8 cellular contexts compared by ENCODE assay signal in the genomic region with DNA sequence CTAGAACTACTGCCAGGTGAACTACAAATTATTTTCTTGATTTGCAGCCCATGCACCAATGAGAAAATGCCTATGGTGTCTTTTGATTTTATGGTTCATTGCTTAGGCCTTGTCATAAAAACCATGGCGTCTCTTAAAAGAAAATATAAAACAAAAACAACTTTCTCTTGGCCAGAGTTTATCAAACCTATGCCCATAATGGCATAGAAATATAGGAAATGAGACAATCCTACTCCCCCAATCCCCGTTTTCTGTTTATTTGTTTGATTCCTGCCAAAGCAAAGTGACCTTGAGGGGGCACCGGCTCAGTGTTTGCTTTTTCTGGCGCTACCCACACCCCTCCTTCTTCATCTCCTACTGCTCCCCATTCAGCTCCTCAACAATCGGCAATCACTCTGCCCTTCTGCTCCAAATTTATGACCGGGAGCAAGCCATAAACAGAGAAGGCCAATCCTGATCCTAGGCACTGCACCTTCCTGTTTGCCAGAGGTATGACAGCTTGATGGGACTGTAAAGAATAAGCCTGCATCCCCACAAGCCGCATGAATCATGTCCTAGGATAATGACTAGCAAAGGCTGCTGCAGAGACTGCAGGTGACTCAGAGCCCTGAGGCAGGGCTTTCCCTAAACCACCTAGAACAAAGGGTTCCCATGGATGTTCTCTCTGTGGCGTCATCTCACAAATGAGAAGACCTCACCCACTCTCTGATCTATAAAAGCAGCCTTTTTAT.
A peak's percentile ranks its signal among the peaks of the same experiment; 100 is the strongest.
DNase-seq lines count a peak whose midpoint lies in the region; ATAC-seq and TF ChIP-seq lines count a peak whose summit lies in the region.

No MANE protein-coding gene starts in this region.

- no peak overlapping the region for H2AFZ ChIP-seq in neural progenitor cell (replicated peaks)

- no peak for TF ChIP-seq CTCF in neural progenitor cell (IDR thresholded peaks at IDR 0.05)

- no peaks in the 10 kb centered on the region for H3K36me3 Mint-ChIP-seq in neural progenitor cell

- no peaks in the 10 kb centered on the region for H3K27me3 Mint-ChIP-seq in neural progenitor cell (ENCODE audit: insufficient read depth, low read depth)

- H3K4me2 ChIP-seq in neural progenitor cell: no peak overlapping the region

- H3K27me3 ChIP-seq in neural progenitor cell: no peaks in the 10 kb centered on the region

- H3K4me1 Mint-ChIP-seq in neural progenitor cell: no peaks in the 10 kb centered on the region

- H3K9ac ChIP-seq in neural progenitor cell: no peak overlapping the region

- no peaks in the 10 kb centered on the region for H3K9me3 ChIP-seq in neural progenitor cell (ENCODE audit: low read depth)

- no peak overlapping the region for H3K4me3 Mint-ChIP-seq in neural progenitor cell

- H3K27ac Mint-ChIP-seq in neural progenitor cell: no peak overlapping the region

- ATAC-seq in HG02870 (IDR thresholded peaks at IDR 0.05; ENCODE audit: unreplicated experiment) (no peak), GM19035 (IDR thresholded peaks at IDR 0.05; ENCODE audit: unreplicated experiment) (no peak)

- no peaks in the 10 kb centered on the region for H3K79me2 ChIP-seq in neural progenitor cell (ENCODE audit: low read depth)

- CTCF ChIA-PET in HEK293T (lab: Yijun Ruan, JAX): no interaction called here

- H3K4me3 ChIP-seq in neural progenitor cell: no peak overlapping the region

- POLR2A ChIA-PET in HEK293T (lab: Yijun Ruan, JAX): no interaction called here

- H3K36me3 ChIP-seq in neural progenitor cell: no peaks in the 10 kb centered on the region

- peaks cover 2% of the 10 kb centered on the region for H3K9me3 Mint-ChIP-seq in neural progenitor cell

- no peaks in the 10 kb centered on the region for H3F3A ChIP-seq in neural progenitor cell (ENCODE audit: low read depth)

- H3K27ac ChIP-seq in neural progenitor cell: no peak overlapping the region

- H3K4me1 ChIP-seq in neural progenitor cell: no peaks in the 10 kb centered on the region

- DNase-seq in DMS153 treated with DMSO at 0.1 percent for 48 hours (lab: John Stamatoyannopoulos, UW; ENCODE audit: unreplicated experiment) (peak; percentile 70), NCI-H2081 (lab: John Stamatoyannopoulos, UW) (peak; percentile 63 to 90), dedifferentiated amniotic fluid mesenchymal stem cell (ENCODE audit: extremely low spot score) (peak; percentile 34), neural progenitor cell (ENCODE audit: low spot score) (peak; percentile 6), HEK293T (ENCODE audit: extremely low spot score) (no peak), mucosa of gallbladder (ENCODE audit: low spot score) (no peak)

- no peaks in the 10 kb centered on the region for H4K20me1 ChIP-seq in neural progenitor cell (ENCODE audit: low read depth)

TF ChIP-seq in HEK293T, 16 proteins besides CTCF, POLR2A, EP300 and RAD21:
- TF ChIP-seq SP1 (IDR thresholded peaks at IDR 0.05) (no peak), ZNF384 (IDR thresholded peaks at IDR 0.05) (no peak), FOXK2 (IDR thresholded peaks at IDR 0.05) (no peak)

Comparison
In these comparisons a context has a peak if more than half of its experiments do, and no peak if none do; other contexts are left out.
1. DNase-seq: peak in DMS153 treated with DMSO at 0.1 percent for 48 hours (single experiment), NCI-H2081 (2 of 2), dedifferentiated amniotic fluid mesenchymal stem cell (single experiment) and neural progenitor cell (single experiment); none in HEK293T (single experiment) and mucosa of gallbladder (single experiment).